In genomic region chr5:133539818-133540217, GRCh38 we compare ENCODE assay signal across 1 cellular context.
A peak's percentile ranks its signal among the peaks of the same experiment; 100 is the strongest.
TF ChIP-seq lines count a peak whose summit lies in the region.

No MANE protein-coding gene starts in this region.

TF ChIP-seq in HEK293, 187 proteins besides CTCF, POLR2A, EP300 and RAD21 (continued from another document):
- TF ChIP-seq ZNF10 (tag by site-specific recombination; IDR thresholded peaks at IDR 0.05), result peak; percentile 94
